8 cellular contexts compared by ENCODE assay signal in the genomic region with DNA sequence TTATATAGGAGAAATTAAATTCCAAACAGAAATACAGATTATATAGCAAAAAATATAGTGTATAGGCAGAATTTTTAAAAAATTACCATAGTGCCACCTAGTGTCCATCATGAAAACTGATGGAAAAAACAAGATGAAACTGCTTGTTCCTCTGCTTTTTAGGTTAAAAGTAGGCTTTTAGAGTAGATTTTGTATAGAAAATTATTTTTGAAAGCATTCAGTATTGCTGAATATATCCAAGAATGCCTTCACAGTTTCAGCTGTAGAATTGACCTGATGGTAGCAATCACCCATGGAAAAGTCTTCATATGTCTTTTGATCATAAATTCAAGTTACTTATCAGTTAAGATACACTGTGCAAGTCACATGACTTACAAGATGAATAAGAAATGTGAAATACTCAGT.
DNase-seq lines count a peak whose midpoint lies in the region; ATAC-seq, FAIRE-seq and TF ChIP-seq lines count a peak whose summit lies in the region.

No MANE protein-coding gene starts in this region.

- no peak overlapping the region for H3K27ac ChIP-seq in parathyroid adenoma

- H3K27me3 ChIP-seq in parathyroid adenoma (ENCODE audit: control insufficient read depth, insufficient read depth, low read length), result no peaks in the 10 kb centered on the region

- H3K4me1 ChIP-seq in parathyroid adenoma, result no peaks in the 10 kb centered on the region

- TF ChIP-seq CTCF in GM10266 (IDR thresholded peaks at IDR 0.05; ENCODE audit: control insufficient read depth, insufficient read depth, low read depth, missing control alignments) (peak; percentile 57), parathyroid adenoma (IDR thresholded peaks at IDR 0.05) (peak; percentile 53)

- H2AFZ ChIP-seq in parathyroid adenoma, result no peak overlapping the region

- H3K79me2 ChIP-seq in parathyroid adenoma, result no peaks in the 10 kb centered on the region

- H3K9ac ChIP-seq in parathyroid adenoma, result no peak overlapping the region

- no peaks in the 10 kb centered on the region for H3K9me3 ChIP-seq in parathyroid adenoma (ENCODE audit: control insufficient read depth, low read length)

- H3K4me2 ChIP-seq in parathyroid adenoma (ENCODE audit: low read length), result no peak overlapping the region

- peak; percentile 80 for FAIRE-seq in endometrium (lab: Jason Lieb, UNC)

- DNase-seq in GM10266 (ENCODE audit: extremely low spot score) (no peak), NCI-H446 treated with DMSO at 0.1 percent for 48 hours (lab: John Stamatoyannopoulos, UW) (peak; percentile 20), AG08396 (ENCODE audit: low spot score) (no peak), NCI-H128 (lab: John Stamatoyannopoulos, UW; ENCODE audit: unreplicated experiment) (no peak)

- ATAC-seq in GM18907 (IDR thresholded peaks at IDR 0.05; ENCODE audit: unreplicated experiment) (no peak), GM19452 (IDR thresholded peaks at IDR 0.05; ENCODE audit: unreplicated experiment) (no peak)

- no peaks in the 10 kb centered on the region for H3K36me3 ChIP-seq in parathyroid adenoma (ENCODE audit: control insufficient read depth, insufficient read depth, low read length)

- no peak overlapping the region for H3K4me3 ChIP-seq in parathyroid adenoma (ENCODE audit: low read depth, low read length)
